In the genomic region with DNA sequence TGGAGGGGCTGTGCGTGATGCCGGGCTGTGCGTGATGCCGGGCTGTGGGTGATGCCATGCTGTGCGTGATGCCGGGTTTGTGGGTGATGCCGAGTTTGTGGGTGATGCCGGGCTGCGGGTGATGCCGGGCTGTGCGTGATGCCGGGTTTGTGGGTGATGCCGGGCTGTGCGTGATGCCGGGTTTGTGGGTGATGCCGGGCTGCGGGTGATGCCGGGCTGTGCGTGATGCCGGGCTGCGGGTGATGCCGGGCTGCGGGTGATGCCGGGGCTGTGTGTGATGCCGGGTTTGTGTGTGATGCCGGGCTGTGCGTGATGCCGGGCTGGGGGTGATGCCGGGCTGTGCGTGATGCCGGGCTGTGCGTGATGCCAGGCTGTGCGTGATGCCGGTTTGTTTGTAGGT, we compare ENCODE assay signal across 15 cellular contexts.
"Had no signal": no experiment of that assay in that cellular context is flagged by ENCODE, and none has a peak within 500 bp of the region (broad histone marks: within the 10 kb centered on the region; RNA-seq: fewer than 3 reads in every experiment).

No MANE protein-coding gene starts in this region.

- H3K4me3 Mint-ChIP-seq: activated CD4-positive, alpha-beta T cell treated with anti-CD3 and anti-CD28 coated beads, Interleukin-2, amount 10 ng/mL, durations not matched to agents 24 days and 14 days; activated naive CD4-positive, alpha-beta T cell treated with anti-CD3 and anti-CD28 coated beads, Interleukin-2, amount 10 ng/mL, durations not matched to agents 7 days and 5 days; type B pancreatic cell had no signal

- H3K9me3 ChIP-seq: esophagus squamous epithelium, right atrium auricular region had no signal

- H3K4me3 ChIP-seq: esophagus squamous epithelium, hepatocyte, right atrium auricular region, skin epidermis had no signal

- H3K27me3 ChIP-seq: esophagus squamous epithelium, hepatocyte, right atrium auricular region had no signal

- H3K27ac ChIP-seq: esophagus squamous epithelium, hepatocyte, right atrium auricular region had no signal

- DNase-seq: activated CD4-positive, alpha-beta T cell treated with anti-CD3 and anti-CD28 coated beads, Interleukin-2, amount 10 ng/mL, durations not matched to agents 24 days and 14 days; activated CD4-positive, CD25-positive, alpha-beta regulatory T cell; activated naive CD4-positive, alpha-beta T cell treated with anti-CD3 and anti-CD28 coated beads, Interleukin-2, amount 10 ng/mL, durations not matched to agents 7 days and 5 days; esophagus squamous epithelium; naive thymus-derived CD4-positive, alpha-beta T cell; occipital lobe; stimulated activated CD4-positive, alpha-beta T cell treated with anti-CD3 and anti-CD28 coated beads, Interleukin-15, amount 100 ng/mL, for 24 hours; stimulated activated CD4-positive, alpha-beta T cell treated with anti-CD3 and anti-CD28 coated beads, Interleukin-4, amount 100 ng/mL, for 1 hour; stimulated activated naive CD8-positive, alpha-beta T cell treated with anti-CD3 and anti-CD28 coated beads, Interleukin-15, Interleukin-2, amounts not matched to agents 100 U/mL and 50 U/mL, for 24 hours had no signal

- H3K27ac Mint-ChIP-seq: activated CD4-positive, alpha-beta T cell treated with anti-CD3 and anti-CD28 coated beads, Interleukin-2, amount 10 ng/mL, durations not matched to agents 24 days and 14 days; activated naive CD4-positive, alpha-beta T cell treated with anti-CD3 and anti-CD28 coated beads, Interleukin-2, amount 10 ng/mL, durations not matched to agents 7 days and 5 days; activated T-helper 2 cell treated with anti-CD3 and anti-CD28 coated beads, Interferon-gamma antibody, Interleukin-2, Interleukin-4, amounts not matched to agents 10 μg/mL and 5 μg/mL and 100 μg/mL, durations not matched to agents 14 hours and 24 hours and 36 hours; type B pancreatic cell had no signal

- ATAC-seq: left lobe of liver; stimulated activated naive CD8-positive, alpha-beta T cell treated with anti-CD3 and anti-CD28 coated beads, Interleukin-15, Interleukin-2, amounts not matched to agents 100 U/mL and 50 U/mL, for 24 hours had no signal

- H3K36me3 Mint-ChIP-seq: type B pancreatic cell had no signal

- H3K9me3 Mint-ChIP-seq: activated CD4-positive, alpha-beta T cell treated with anti-CD3 and anti-CD28 coated beads, Interleukin-2, amount 10 ng/mL, durations not matched to agents 24 days and 14 days; activated naive CD4-positive, alpha-beta T cell treated with anti-CD3 and anti-CD28 coated beads, Interleukin-2, amount 10 ng/mL, durations not matched to agents 7 days and 5 days; activated T-helper 2 cell treated with anti-CD3 and anti-CD28 coated beads, Interferon-gamma antibody, Interleukin-2, Interleukin-4, amounts not matched to agents 10 μg/mL and 5 μg/mL and 100 μg/mL, durations not matched to agents 14 hours and 24 hours and 36 hours; naive thymus-derived CD4-positive, alpha-beta T cell; type B pancreatic cell had no signal

- H3K27me3 Mint-ChIP-seq: activated naive CD4-positive, alpha-beta T cell treated with anti-CD3 and anti-CD28 coated beads, Interleukin-2, amount 10 ng/mL, durations not matched to agents 7 days and 5 days; naive thymus-derived CD4-positive, alpha-beta T cell; type B pancreatic cell had no signal

- H3K4me2 ChIP-seq: hepatocyte had no signal
